In the genomic region with DNA sequence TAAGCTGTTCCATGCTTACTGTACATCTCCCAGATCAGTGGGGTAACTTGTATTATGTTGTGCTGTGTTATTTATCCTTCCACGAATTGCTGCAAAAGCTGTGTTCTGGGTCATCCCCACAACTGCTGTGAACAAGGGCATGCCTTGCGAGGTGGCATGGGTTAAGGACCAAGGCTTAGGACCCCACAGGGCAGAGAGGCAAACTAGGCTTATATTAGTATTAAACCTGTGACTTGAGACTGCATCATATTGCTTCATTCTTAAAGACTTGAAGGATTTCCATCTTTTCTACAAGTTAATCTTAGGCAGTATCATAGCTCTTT, we compare ENCODE assay signal across 17 cellular contexts. TPM values are rescaled to one million over a fixed set of nuclear protein-coding genes. Genes with fewer than 3 reads are reported as not detected.
A peak's percentile ranks its signal among the peaks of the same experiment; 100 is the strongest.
DNase-seq lines count a peak whose midpoint lies in the region; ATAC-seq, FAIRE-seq and TF ChIP-seq lines count a peak whose summit lies in the region.
"Had no signal": no experiment of that assay in that cellular context is flagged by ENCODE, and none has a peak within 500 bp of the region (broad histone marks: within the 10 kb centered on the region; RNA-seq: fewer than 3 reads in every experiment).

No MANE protein-coding gene starts in this region.

- ATAC-seq in GM23338, result no peak
- no peak for ATAC-seq in gastroesophageal sphincter
- no peak for ATAC-seq in HG02885 (IDR thresholded peaks at IDR 0.05; ENCODE audit: poor library complexity, unreplicated experiment)

- TF ChIP-seq POLR2A in gastroesophageal sphincter (IDR thresholded peaks at IDR 0.05), result no peak
- no peak for TF ChIP-seq POLR2A in spleen (IDR thresholded peaks at IDR 0.05)

- H3K36me3 Mint-ChIP-seq in GM23338 (ENCODE audit: low read depth) (peaks cover 50% of the 10 kb centered on the region), astrocyte (ENCODE audit: low read depth, unreplicated experiment) (peaks cover 16% of the 10 kb centered on the region)
- H3K36me3 Mint-ChIP-seq: activated naive CD4-positive, alpha-beta T cell treated with anti-CD3 and anti-CD28 coated beads, Interleukin-2, amount 50 U/mL, for 24 hours had no signal

- no peaks in the 10 kb centered on the region for H3K27me3 Mint-ChIP-seq in GM23338 (ENCODE audit: insufficient read depth, low read depth, poor library complexity)
- H3K27me3 Mint-ChIP-seq in astrocyte (ENCODE audit: low read depth, unreplicated experiment), result no peaks in the 10 kb centered on the region

- H3K27me3 ChIP-seq in GM23338 (ENCODE audit: insufficient read depth) (no peaks in the 10 kb centered on the region), astrocyte (ENCODE audit: insufficient read depth, low read length) (no peaks in the 10 kb centered on the region), gastroesophageal sphincter (no peaks in the 10 kb centered on the region), spleen (replicated peaks in 1 of 7) (no peaks in the 10 kb centered on the region)
- H3K27me3 ChIP-seq: ovary, thyroid gland had no signal

- H3K4me1 Mint-ChIP-seq in GM23338 (peaks cover 5% of the 10 kb centered on the region; the same call in 2 of the 3 replicates), astrocyte (ENCODE audit: low read depth, unreplicated experiment) (peaks cover 57% of the 10 kb centered on the region)
- H3K4me1 Mint-ChIP-seq: activated naive CD4-positive, alpha-beta T cell treated with anti-CD3 and anti-CD28 coated beads, Interleukin-2, amount 50 U/mL, for 24 hours had no signal

- no peak for FAIRE-seq in astrocyte (lab: Jason Lieb, UNC)

- H3K9me3 ChIP-seq in astrocyte (ENCODE audit: insufficient read depth, low read depth, low read length) (no peaks in the 10 kb centered on the region), gastroesophageal sphincter (no peaks in the 10 kb centered on the region), spleen (no peaks in the 10 kb centered on the region)
- H3K9me3 ChIP-seq: ovary, thyroid gland had no signal

- peaks cover 13% of the 10 kb centered on the region; the same call in 1 of the 2 replicates for H3K79me2 ChIP-seq in GM23338 (replicated peaks; ENCODE audit: insufficient read depth)
- peaks cover 31% of the 10 kb centered on the region for H3K79me2 ChIP-seq in astrocyte (ENCODE audit: insufficient read depth, low read length)

- no peaks in the 10 kb centered on the region for H3K9me3 Mint-ChIP-seq in GM23338
- H3K9me3 Mint-ChIP-seq in astrocyte (ENCODE audit: unreplicated experiment), result peaks cover 2% of the 10 kb centered on the region
- H3K9me3 Mint-ChIP-seq: activated naive CD4-positive, alpha-beta T cell treated with anti-CD3 and anti-CD28 coated beads, Interleukin-2, amount 50 U/mL, for 24 hours had no signal

- H3K4me3 ChIP-seq in GM23338 (no peak overlapping the region), astrocyte (ENCODE audit: insufficient read depth, low read depth, low read length) (no peak overlapping the region), gastroesophageal sphincter (no peak overlapping the region), spleen (no peak overlapping the region)
- H3K4me3 ChIP-seq: ovary, thyroid gland had no signal

- no peaks in the 10 kb centered on the region for H3K9me2 ChIP-seq in GM23338 (ENCODE audit: insufficient read depth)

- no peak for TF ChIP-seq CTCF in GM23338 (conservative IDR thresholded peaks at IDR 0.05; ENCODE audit: low read depth in 2 of 2)
- TF ChIP-seq CTCF in astrocyte (IDR thresholded peaks at IDR 0.05; ENCODE audit: insufficient read depth, low read depth, low read length), result no peak
- TF ChIP-seq CTCF in gastroesophageal sphincter (IDR thresholded peaks at IDR 0.05), result no peak
- TF ChIP-seq CTCF in spleen (IDR thresholded peaks at IDR 0.05 in 8 of 11, conservative IDR thresholded peaks at IDR 0.05 in 3 of 11), result no peak

- intact Hi-C loops in spleen (cut with DNase I; ENCODE audit: low total_unique reads), result no loop called here

- H3F3A ChIP-seq in GM23338 (replicated peaks; ENCODE audit: low read depth), result peaks cover 7% of the 10 kb centered on the region

- H3K27ac ChIP-seq in GM23338 (ENCODE audit: low read depth), result peak overlapping the region; percentile 68
- peak overlapping the region; percentile 71 for H3K27ac ChIP-seq in astrocyte (ENCODE audit: low read depth, low read length)
- peak overlapping the region; percentile 72 to 85 (median 74) for H3K27ac ChIP-seq in gastroesophageal sphincter
- H3K27ac ChIP-seq in spleen, result peak overlapping the region in 6 of 8 donors; percentile 23 to 69 (median 42)

- H2AFZ ChIP-seq in GM23338, result no peak overlapping the region
- H2AFZ ChIP-seq in astrocyte (ENCODE audit: low read depth, low read length), result no peak overlapping the region

- 50 to 63% methylated on average over 1 to 2 of the region's 2 CpGs for WGBS in gastroesophageal sphincter (ENCODE audit: low coverage in 1 of 2), 2 donors
- 65 to 89% (median 79%) methylated on average over 2 of the region's 2 CpGs for WGBS in spleen, 5 donors

- H3K4me3 Mint-ChIP-seq in GM23338 (no peak overlapping the region), astrocyte (ENCODE audit: unreplicated experiment) (no peak overlapping the region)
- H3K4me3 Mint-ChIP-seq: activated naive CD4-positive, alpha-beta T cell treated with anti-CD3 and anti-CD28 coated beads, Interleukin-2, amount 50 U/mL, for 24 hours had no signal

- DNase-seq in GM23338 (ENCODE audit: low spot score) (no peak), astrocyte (ENCODE audit: low read depth) (no peak), spleen (no peak), NCI-H2171 (lab: John Stamatoyannopoulos, UW) (no peak), NCI-H526 (lab: John Stamatoyannopoulos, UW) (no peak), NCI-H1048 (lab: John Stamatoyannopoulos, UW) (no peak)
- DNase-seq: caudate nucleus, GF-D8, glutamatergic neuron, MM.1S, ovary, Right ventricle myocardium superior, thyroid gland had no signal

- no peaks in the 10 kb centered on the region for H3K4me1 ChIP-seq in GM23338 (ENCODE audit: insufficient read depth)
- H3K4me1 ChIP-seq in astrocyte (ENCODE audit: insufficient read depth, low read length), result peaks cover 39% of the 10 kb centered on the region
- peaks cover 9 to 55% (median 9%) of the 10 kb centered on the region in 3 donors for H3K4me1 ChIP-seq in gastroesophageal sphincter
- peaks cover 0 to 19% (median 0%) of the 10 kb centered on the region in 6 donors for H3K4me1 ChIP-seq in spleen
- H3K4me1 ChIP-seq: thyroid gland had no signal

- no peak for TF ChIP-seq EP300 in gastroesophageal sphincter (IDR thresholded peaks at IDR 0.05)

- peak overlapping the region; percentile 54 for H3K9ac ChIP-seq in astrocyte (ENCODE audit: low read length)

- H3K4me2 ChIP-seq in GM23338 (no peak overlapping the region), astrocyte (ENCODE audit: low read length) (peak overlapping the region; percentile 34)

- H3K36me3 ChIP-seq in GM23338 (ENCODE audit: insufficient read depth) (peaks cover 35% of the 10 kb centered on the region), astrocyte (ENCODE audit: insufficient read depth, low read length) (peaks cover 47% of the 10 kb centered on the region), gastroesophageal sphincter (peaks cover 2 to 39% of the 10 kb centered on the region in 2 donors), spleen (peaks cover 0 to 26% (median 0%) of the 10 kb centered on the region in 6 donors)
- H3K36me3 ChIP-seq: ovary, thyroid gland had no signal

- H4K20me1 ChIP-seq in GM23338 (replicated peaks; ENCODE audit: insufficient read depth) (peaks cover 15% of the 10 kb centered on the region; the same call in 1 of the 2 replicates), astrocyte (ENCODE audit: insufficient read depth, low read length) (peaks cover 11% of the 10 kb centered on the region)

- H3K27ac Mint-ChIP-seq in GM23338 (no peak overlapping the region), astrocyte (ENCODE audit: unreplicated experiment) (peak overlapping the region; percentile 64)
- H3K27ac Mint-ChIP-seq: activated naive CD4-positive, alpha-beta T cell treated with anti-CD3 and anti-CD28 coated beads, Interleukin-2, amount 50 U/mL, for 24 hours had no signal

TF ChIP-seq in GM23338, 12 proteins besides CTCF, POLR2A, EP300 and RAD21 (continues in another document):
- TF ChIP-seq ZNF114 (CRISPR knock-in tag; IDR thresholded peaks at IDR 0.05), result no peak

RNA-seq across cellular contexts. Expression of a gene that starts 19.9 kb away (rescaled TPM):
- total RNA-seq in GM23338 (2014; rRNA removed; shearing (Covaris generic)), result 55.3 and 55.7 TPM in 2 replicates
- 42.3 and 48.2 TPM in 2 replicates for polyA plus RNA-seq in GM23338 (2016; fragmentation: Nextera tagmentation; extraction: Ambion mirVana)
- total RNA-seq in astrocyte, result 92.0 and 117 TPM in 2 replicates
- total RNA-seq in gastroesophageal sphincter, result 100 to 1,000 TPM in 2 of 4 donors, 10 to 100 TPM in 2; 31.0 to 154 (median 81.0) TPM
- 10 to 100 TPM; 54.1 to 97.0 (median 62.2) TPM for total RNA-seq in spleen
- 10 to 100 TPM; 10.3 to 17.1 (median 10.6) TPM for polyA plus RNA-seq in spleen
- total RNA-seq: T-helper 2 cell treated with Interferon-gamma antibody and Interleukin-4, amounts not matched to agents 100 ng/mL and 5 ng/mL, for 36 hours had no signal
